In the genomic region with DNA sequence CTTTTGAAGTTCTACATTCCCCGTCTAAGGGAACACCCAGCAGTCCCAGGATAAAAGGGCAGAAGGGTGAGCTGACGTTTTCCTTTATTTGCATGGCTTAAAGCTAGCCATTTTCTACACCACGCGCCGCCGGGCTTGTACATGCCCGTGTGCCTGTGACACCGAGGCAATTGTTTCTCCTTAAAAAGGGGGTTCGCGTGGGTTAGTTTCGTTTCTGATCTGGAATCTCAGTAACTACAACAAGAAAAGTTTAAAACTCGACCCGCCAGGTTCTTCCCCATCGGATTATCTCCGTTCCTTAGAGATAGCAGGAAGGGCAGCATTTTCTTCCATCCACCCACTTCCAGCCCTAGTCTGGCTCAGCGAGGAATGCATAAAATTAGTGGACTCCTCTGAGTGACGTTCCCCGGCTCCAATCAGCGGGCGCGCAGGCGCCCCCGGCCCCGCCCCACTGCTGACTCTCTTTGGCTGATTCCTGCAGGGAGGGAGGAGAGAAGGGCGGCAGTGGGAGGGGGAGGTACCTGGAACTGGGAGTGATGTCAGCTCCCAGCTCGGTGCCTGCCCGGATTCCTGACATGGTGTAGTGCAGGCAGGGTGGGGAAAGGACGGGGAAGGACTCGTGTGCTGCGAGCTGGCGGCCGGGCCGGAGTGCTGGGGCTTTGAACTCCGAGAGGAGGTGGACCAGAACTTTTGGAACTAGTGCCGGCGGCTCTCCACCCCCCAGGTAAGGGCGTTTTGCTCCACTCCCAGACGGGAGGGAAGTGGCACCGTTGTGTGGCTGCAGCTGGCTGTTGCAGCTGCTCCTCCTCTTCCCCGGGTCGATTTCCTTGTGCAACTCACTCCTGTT, we compare ENCODE assay signal across 8 cellular contexts. TPM values are rescaled to one million over a fixed set of nuclear protein-coding genes. Genes with fewer than 3 reads are reported as not detected.
A peak's percentile ranks its signal among the peaks of the same experiment; 100 is the strongest.
DNase-seq lines count a peak whose midpoint lies in the region; ATAC-seq, FAIRE-seq and TF ChIP-seq lines count a peak whose summit lies in the region.

TSS of gene PPFIBP1 (plus strand) at position 565 of the 847 bp plus-strand sequence. CDS start 109,191 bp downstream, outside the sequence.

- FAIRE-seq in GM12891 (lab: Jason Lieb, UNC), result peak; percentile 95

- peak within 1 kb of the TSS; percentile 98 for H3K27ac Mint-ChIP-seq in type B pancreatic cell

- no peaks in the 10 kb centered on the region for H3K36me3 ChIP-seq in adrenal gland (replicated peaks in 1 of 2)

- H3K4me3 ChIP-seq in adrenal gland, result peak within 1 kb of the TSS; percentile 7 to 91 (median 60)

- peaks cover 14% of the 10 kb centered on the region for H3K4me1 Mint-ChIP-seq in type B pancreatic cell (ENCODE audit: unreplicated experiment)

- H3K36me3 Mint-ChIP-seq in type B pancreatic cell, result peaks cover 14% of the 10 kb centered on the region

- WGBS in adrenal gland, 4 donors, result 0% methylated on average over 21 to 41 of the region's 41 CpGs

- H3K27me3 ChIP-seq in adrenal gland, result no peaks in the 10 kb centered on the region

- DNase-seq in GM12891 (ENCODE audit: insufficient read length, low spot score) (peak; percentile 72), NCI-H146 (lab: John Stamatoyannopoulos, UW) (peak; percentile 98), T-helper 1 cell (peak; percentile 91 to 97 (median 93)), adrenal gland (peak; percentile 99 to 100 (median 99)), cardiac septum (ENCODE audit: low spot score) (peak; percentile 100), pons (ENCODE audit: low spot score) (peak; percentile 99), type B pancreatic cell (ENCODE audit: extremely low spot score, unreplicated experiment) (peak; percentile 97)

- H3K4me3 Mint-ChIP-seq in type B pancreatic cell, result peak within 1 kb of the TSS; percentile 91

- peak in 5 of 6 experiments; percentile 19 to 54 (median 37) for TF ChIP-seq CTCF in adrenal gland (IDR thresholded peaks at IDR 0.05)
- TF ChIP-seq CTCF in type B pancreatic cell (conservative IDR thresholded peaks at IDR 0.05), result peak; percentile 50

- peaks cover 17% of the 10 kb centered on the region for H3K27me3 Mint-ChIP-seq in type B pancreatic cell

- peaks cover 16 to 37% of the 10 kb centered on the region in 2 donors for H3K4me1 ChIP-seq in adrenal gland (replicated peaks in 1 of 2)

- intact Hi-C loops in adrenal gland (cut with DNase I) (no loop called here), cardiac septum (cut with DNase I) (loop anchor here (2.0 to 10.0 kb wide), 5 partner anchors 27 to 111 kb away; no protein-coding TSS in a partner anchor)

- H3K27ac ChIP-seq in adrenal gland, result peak within 1 kb of the TSS; percentile 57 to 98 (median 92)

- peak; percentile 94 for ATAC-seq in HG02840 (IDR thresholded peaks at IDR 0.05; ENCODE audit: low FRiP score, unreplicated experiment)

- TF ChIP-seq POLR2A in GM12891 (IDR thresholded peaks at IDR 0.05; ENCODE audit: low read depth, low read length) (no peak; the same call in 1 of the 2 replicates), adrenal gland (IDR thresholded peaks at IDR 0.05) (peak; percentile 82 to 98)

- H3K9me3 ChIP-seq in adrenal gland (replicated peaks in 1 of 3), result no peaks in the 10 kb centered on the region

- no peaks in the 10 kb centered on the region for H3K9me3 Mint-ChIP-seq in type B pancreatic cell

TF ChIP-seq in GM12891, 5 proteins besides CTCF, POLR2A, EP300 and RAD21:
- TF ChIP-seq POLR2AphosphoS5 (IDR thresholded peaks at IDR 0.05; ENCODE audit: low read depth, low read length) (0 out of 2 replicates have a peak, but pooled peaks have one; percentile 61), SPI1 (IDR thresholded peaks at IDR 0.05; ENCODE audit: low read depth, low read length) (peak; percentile 60), TAF1 (IDR thresholded peaks at IDR 0.05; ENCODE audit: low read depth, low read length) (no peak), POU2F2 (IDR thresholded peaks at IDR 0.05; ENCODE audit: low read depth, low read length) (peak; percentile 95)

RNA-seq across cellular contexts. Expression of gene PPFIBP1, which starts in this region (rescaled TPM):
- 12.5 TPM for polyA plus RNA-seq in GM12891 (2012; ENCODE audit: low read depth, missing spikeins)
- total RNA-seq in adrenal gland (100 to 1,000 TPM in 4 of 8 donors, 10 to 100 TPM in 4; 53.3 to 123 (median 100) TPM), cardiac septum (219 TPM), type B pancreatic cell (ENCODE audit: low replicate concordance) (68.3 and 118 TPM in 2 replicates)
- 10 to 100 TPM in 2 of 3 donors, 1 to 10 TPM in 1; 9.6 to 27.7 (median 24.4) TPM for polyA plus RNA-seq in adrenal gland

Comparison
In these comparisons a context has a peak if more than half of its experiments do, and no peak if none do; other contexts are left out.
1. Peak in every context shown above with its lines: DNase-seq, ATAC-seq, H3K4me3 ChIP-seq and H3K27ac ChIP-seq.